ENCODE assay signal across 10 cellular contexts in genomic region chr20:43248341-43248740, GRCh38. TPM values are rescaled to one million over a fixed set of nuclear protein-coding genes. Genes with fewer than 3 reads are reported as not detected.
"Had no signal": no experiment of that assay in that cellular context is flagged by ENCODE, and none has a peak within 500 bp of the region (broad histone marks: within the 10 kb centered on the region; RNA-seq: fewer than 3 reads in every experiment).

No MANE protein-coding gene starts in this region.

- H3K4me1 Mint-ChIP-seq: IgD-negative memory B cell had no signal

- ATAC-seq: HCT116 had no signal

- H3K4me3 ChIP-seq: GM23248, HAP-1 had no signal

- H2AFZ ChIP-seq: GM23248 had no signal

- H3K9ac ChIP-seq: GM23248 had no signal

- H3K4me1 ChIP-seq: HAP-1 had no signal

- H3K4me3 Mint-ChIP-seq: HFFc6, IgD-negative memory B cell had no signal

- H3K9me3 ChIP-seq: HAP-1 had no signal

- H3K27ac ChIP-seq: GM23248 had no signal

- H3K9me3 Mint-ChIP-seq: HFFc6 had no signal

- H3K27ac Mint-ChIP-seq: HFFc6, IgD-negative memory B cell had no signal

- H3K36me3 ChIP-seq: HAP-1 had no signal

- DNase-seq: GM23248, GOT3, H7, HFFc6, KG1 had no signal

RNA-seq across cellular contexts. Expression of gene PTPRT, which starts 58.6 kb away (rescaled TPM):
- total RNA-seq: GM23248, H4, HFFc6, HT-29 had no signal
- polyA plus RNA-seq: GM23248, IgD-negative memory B cell had no signal
